11 cellular contexts compared by ENCODE assay signal in genomic region chr15:49645937-49646336, GRCh38. TPM values are rescaled to one million over a fixed set of nuclear protein-coding genes. Genes with fewer than 3 reads are reported as not detected.
A peak's percentile ranks its signal among the peaks of the same experiment; 100 is the strongest.
DNase-seq lines count a peak whose midpoint lies in the region; ATAC-seq and TF ChIP-seq lines count a peak whose summit lies in the region.
"Had no signal": no experiment of that assay in that cellular context is flagged by ENCODE, and none has a peak within 500 bp of the region (broad histone marks: within the 10 kb centered on the region; RNA-seq: fewer than 3 reads in every experiment).

No MANE protein-coding gene starts in this region.

- no peak overlapping the region for H3K4me3 Mint-ChIP-seq in stimulated activated naive B cell treated with anti-CD40 and anti-IgM and Interleukin-4, amounts not matched to agents 10 μg/mL and 1 μg/mL and 100 μg/mL, for 72 hours
- H3K4me3 Mint-ChIP-seq in activated T-helper 2 cell treated with anti-CD3 and anti-CD28 coated beads, Interferon-gamma antibody, Interleukin-2, Interleukin-4, amounts not matched to agents 10 μg/mL and 5 μg/mL and 100 μg/mL, durations not matched to agents 14 hours and 24 hours and 36 hours (ENCODE audit: low read depth): no peak overlapping the region
- no peak overlapping the region for H3K4me3 Mint-ChIP-seq in GM23338
- H3K4me3 Mint-ChIP-seq: activated T-cell treated with anti-CD3 and anti-CD28 coated beads, Interleukin-2, amount 50 U/mL, for 72 hours had no signal

- H3K4me2 ChIP-seq in GM23338: no peak overlapping the region

- DNase-seq in HPDE6-E6E7 (ENCODE audit: extremely low spot score): peak; percentile 9
- peak; percentile 29 for DNase-seq in OCI-M1 (lab: John Stamatoyannopoulos, UW)
- peak; percentile 47 for DNase-seq in fibroblast of gingiva (ENCODE audit: low read depth)
- DNase-seq in stimulated activated naive B cell treated with anti-CD40 and anti-IgM and Interleukin-4, amounts not matched to agents 10 μg/mL and 1 μg/mL and 100 μg/mL, for 72 hours: no peak
- DNase-seq in activated T-helper 2 cell treated with anti-CD3 and anti-CD28 coated beads, Interferon-gamma antibody, Interleukin-2, Interleukin-4, amounts not matched to agents 10 μg/mL and 5 μg/mL and 100 μg/mL, durations not matched to agents 14 hours and 24 hours and 36 hours (ENCODE audit: low spot score): no peak
- DNase-seq in activated CD4-positive, alpha-beta T cell treated with anti-CD3 and anti-CD28 coated beads, Interleukin-2, amount 50 U/mL, for 1 hour: no peak
- DNase-seq in GM23338 (ENCODE audit: low spot score): no peak
- no peak for DNase-seq in hippocampal formation (lab: John Stamatoyannopoulos, UW)
- DNase-seq: activated T-cell treated with anti-CD3 and anti-CD28 coated beads, Interleukin-2, amount 50 U/mL, for 72 hours had no signal

- H3K4me1 Mint-ChIP-seq in stimulated activated naive B cell treated with anti-CD40 and anti-IgM and Interleukin-4, amounts not matched to agents 10 μg/mL and 1 μg/mL and 100 μg/mL, for 72 hours: peaks cover 0 to 3% of the 10 kb centered on the region in 2 donors
- no peaks in the 10 kb centered on the region for H3K4me1 Mint-ChIP-seq in activated T-helper 2 cell treated with anti-CD3 and anti-CD28 coated beads, Interferon-gamma antibody, Interleukin-2, Interleukin-4, amounts not matched to agents 10 μg/mL and 5 μg/mL and 100 μg/mL, durations not matched to agents 14 hours and 24 hours and 36 hours (ENCODE audit: low read depth)
- H3K4me1 Mint-ChIP-seq in GM23338: peaks cover 10% of the 10 kb centered on the region; the same call in 2 of the 3 replicates

- no peaks in the 10 kb centered on the region for H3K27me3 ChIP-seq in GM23338 (ENCODE audit: insufficient read depth)
- H3K27me3 ChIP-seq: Peyer's patch had no signal

- intact Hi-C loops in activated T-helper 2 cell treated with anti-CD3 and anti-CD28 coated beads, Interferon-gamma antibody, Interleukin-2, Interleukin-4, amounts not matched to agents 10 μg/mL and 5 μg/mL and 100 μg/mL, durations not matched to agents 14 hours and 24 hours and 36 hours (cut with micrococcal nuclease): no loop called here

- peaks cover 6% of the 10 kb centered on the region; the same call in 1 of the 2 replicates for H3K4me1 ChIP-seq in GM23338 (ENCODE audit: insufficient read depth)
- H3K4me1 ChIP-seq: Peyer's patch had no signal

- H3F3A ChIP-seq in GM23338 (replicated peaks; ENCODE audit: low read depth): no peaks in the 10 kb centered on the region

- H3K27ac ChIP-seq in GM23338 (ENCODE audit: low read depth): no peak overlapping the region
- H3K27ac ChIP-seq: Peyer's patch had no signal

- no peaks in the 10 kb centered on the region for H3K9me2 ChIP-seq in GM23338 (ENCODE audit: insufficient read depth)

- no peak overlapping the region for H2AFZ ChIP-seq in GM23338

- no peaks in the 10 kb centered on the region for H3K79me2 ChIP-seq in GM23338 (replicated peaks; ENCODE audit: insufficient read depth)

- ATAC-seq in stimulated activated naive B cell treated with anti-CD40 and anti-IgM and Interleukin-4, amounts not matched to agents 10 μg/mL and 1 μg/mL and 100 μg/mL, for 72 hours (replicated peaks): no peak
- ATAC-seq in GM23338: no peak
- ATAC-seq: activated T-cell treated with anti-CD3 and anti-CD28 coated beads, Interleukin-2, amount 50 U/mL, for 72 hours had no signal

- peaks cover 9 to 17% of the 10 kb centered on the region in 2 donors for H3K36me3 Mint-ChIP-seq in stimulated activated naive B cell treated with anti-CD40 and anti-IgM and Interleukin-4, amounts not matched to agents 10 μg/mL and 1 μg/mL and 100 μg/mL, for 72 hours
- peaks cover 11% of the 10 kb centered on the region for H3K36me3 Mint-ChIP-seq in activated T-helper 2 cell treated with anti-CD3 and anti-CD28 coated beads, Interferon-gamma antibody, Interleukin-2, Interleukin-4, amounts not matched to agents 10 μg/mL and 5 μg/mL and 100 μg/mL, durations not matched to agents 14 hours and 24 hours and 36 hours (ENCODE audit: low read depth)
- H3K36me3 Mint-ChIP-seq in GM23338 (ENCODE audit: low read depth): no peaks in the 10 kb centered on the region

- no peaks in the 10 kb centered on the region for H3K9me3 Mint-ChIP-seq in stimulated activated naive B cell treated with anti-CD40 and anti-IgM and Interleukin-4, amounts not matched to agents 10 μg/mL and 1 μg/mL and 100 μg/mL, for 72 hours
- H3K9me3 Mint-ChIP-seq in activated T-helper 2 cell treated with anti-CD3 and anti-CD28 coated beads, Interferon-gamma antibody, Interleukin-2, Interleukin-4, amounts not matched to agents 10 μg/mL and 5 μg/mL and 100 μg/mL, durations not matched to agents 14 hours and 24 hours and 36 hours: no peaks in the 10 kb centered on the region
- no peaks in the 10 kb centered on the region for H3K9me3 Mint-ChIP-seq in GM23338
- H3K9me3 Mint-ChIP-seq: activated T-cell treated with anti-CD3 and anti-CD28 coated beads, Interleukin-2, amount 50 U/mL, for 72 hours had no signal

- no peaks in the 10 kb centered on the region for H3K27me3 Mint-ChIP-seq in stimulated activated naive B cell treated with anti-CD40 and anti-IgM and Interleukin-4, amounts not matched to agents 10 μg/mL and 1 μg/mL and 100 μg/mL, for 72 hours
- H3K27me3 Mint-ChIP-seq in activated T-helper 2 cell treated with anti-CD3 and anti-CD28 coated beads, Interferon-gamma antibody, Interleukin-2, Interleukin-4, amounts not matched to agents 10 μg/mL and 5 μg/mL and 100 μg/mL, durations not matched to agents 14 hours and 24 hours and 36 hours (ENCODE audit: low read depth): no peaks in the 10 kb centered on the region
- no peaks in the 10 kb centered on the region for H3K27me3 Mint-ChIP-seq in GM23338 (ENCODE audit: insufficient read depth, low read depth, poor library complexity)

- H3K27ac Mint-ChIP-seq in stimulated activated naive B cell treated with anti-CD40 and anti-IgM and Interleukin-4, amounts not matched to agents 10 μg/mL and 1 μg/mL and 100 μg/mL, for 72 hours: peak overlapping the region; percentile 37
- no peak overlapping the region for H3K27ac Mint-ChIP-seq in activated T-helper 2 cell treated with anti-CD3 and anti-CD28 coated beads, Interferon-gamma antibody, Interleukin-2, Interleukin-4, amounts not matched to agents 10 μg/mL and 5 μg/mL and 100 μg/mL, durations not matched to agents 14 hours and 24 hours and 36 hours
- H3K27ac Mint-ChIP-seq in GM23338: no peak overlapping the region
- H3K27ac Mint-ChIP-seq: activated T-cell treated with anti-CD3 and anti-CD28 coated beads, Interleukin-2, amount 50 U/mL, for 72 hours had no signal

- no peak overlapping the region for H3K4me3 ChIP-seq in GM23338
- H3K4me3 ChIP-seq: Peyer's patch, skin epidermis had no signal

- H3K36me3 ChIP-seq in GM23338 (ENCODE audit: insufficient read depth): no peaks in the 10 kb centered on the region
- H3K36me3 ChIP-seq: Peyer's patch had no signal

- TF ChIP-seq CTCF in GM23338 (conservative IDR thresholded peaks at IDR 0.05; ENCODE audit: low read depth in 2 of 2): no peak

- peaks cover 2% of the 10 kb centered on the region; the same call in 1 of the 2 replicates for H4K20me1 ChIP-seq in GM23338 (replicated peaks; ENCODE audit: insufficient read depth)

TF ChIP-seq in GM23338, 12 proteins besides CTCF, POLR2A, EP300 and RAD21:
- no peak for TF ChIP-seq ZNF331 (CRISPR knock-in tag; IDR thresholded peaks at IDR 0.05; ENCODE audit: low read depth)
- TF ChIP-seq REST (IDR thresholded peaks at IDR 0.05; ENCODE audit: unreplicated experiment): no peak
- TF ChIP-seq CREB1 (CRISPR knock-in tag; IDR thresholded peaks at IDR 0.05; ENCODE audit: low read depth): no peak
- TF ChIP-seq JUNB (IDR thresholded peaks at IDR 0.05; ENCODE audit: unreplicated experiment): no peak
- no peak for TF ChIP-seq EZH2 (IDR thresholded peaks at IDR 0.05; ENCODE audit: low read depth, unreplicated experiment)
- no peak for TF ChIP-seq ZNF114 (CRISPR knock-in tag; IDR thresholded peaks at IDR 0.05)

RNA-seq across cellular contexts. Expression of gene DTWD1, which starts 25.1 kb away (rescaled TPM):
- total RNA-seq in activated T-helper 2 cell treated with anti-CD3 and anti-CD28 coated beads, Interferon-gamma antibody, Interleukin-2, Interleukin-4, amounts not matched to agents 10 μg/mL and 5 μg/mL and 100 μg/mL, durations not matched to agents 14 hours and 24 hours and 36 hours: 22.0 and 24.0 TPM in 2 replicates
- 28.4 and 28.6 TPM in 2 replicates for total RNA-seq in GM23338 (2014; rRNA removed; shearing (Covaris generic))
- 34.3 and 45.2 TPM in 2 replicates for polyA plus RNA-seq in GM23338 (2016; fragmentation: Nextera tagmentation; extraction: Ambion mirVana)

RNA-seq across cellular contexts. Expression of gene FAM227B, which starts 25.3 kb away (rescaled TPM):
- 2.7 and 3.1 TPM in 2 replicates for total RNA-seq in activated T-helper 2 cell treated with anti-CD3 and anti-CD28 coated beads, Interferon-gamma antibody, Interleukin-2, Interleukin-4, amounts not matched to agents 10 μg/mL and 5 μg/mL and 100 μg/mL, durations not matched to agents 14 hours and 24 hours and 36 hours
- total RNA-seq in GM23338 (2014; rRNA removed; shearing (Covaris generic)): 2.6 and 10.1 TPM in 2 replicates
- 10.0 and 10.2 TPM in 2 replicates for polyA plus RNA-seq in GM23338 (2016; fragmentation: Nextera tagmentation; extraction: Ambion mirVana)

Comparison
In these comparisons a context has a peak if more than half of its experiments do, and no peak if none do; other contexts are left out.
1. DNase-seq: peak in HPDE6-E6E7 (single experiment), OCI-M1 (single experiment) and fibroblast of gingiva (single experiment); none in stimulated activated naive B cell treated with anti-CD40 and anti-IgM and Interleukin-4, amounts not matched to agents 10 μg/mL and 1 μg/mL and 100 μg/mL, for 72 hours (single experiment), activated T-helper 2 cell treated with anti-CD3 and anti-CD28 coated beads, Interferon-gamma antibody, Interleukin-2, Interleukin-4, amounts not matched to agents 10 μg/mL and 5 μg/mL and 100 μg/mL, durations not matched to agents 14 hours and 24 hours and 36 hours (single experiment), activated CD4-positive, alpha-beta T cell treated with anti-CD3 and anti-CD28 coated beads, Interleukin-2, amount 50 U/mL, for 1 hour (single experiment), GM23338 (single experiment) and hippocampal formation (0 of 2).